20 cellular contexts compared by ENCODE assay signal in the genomic region with DNA sequence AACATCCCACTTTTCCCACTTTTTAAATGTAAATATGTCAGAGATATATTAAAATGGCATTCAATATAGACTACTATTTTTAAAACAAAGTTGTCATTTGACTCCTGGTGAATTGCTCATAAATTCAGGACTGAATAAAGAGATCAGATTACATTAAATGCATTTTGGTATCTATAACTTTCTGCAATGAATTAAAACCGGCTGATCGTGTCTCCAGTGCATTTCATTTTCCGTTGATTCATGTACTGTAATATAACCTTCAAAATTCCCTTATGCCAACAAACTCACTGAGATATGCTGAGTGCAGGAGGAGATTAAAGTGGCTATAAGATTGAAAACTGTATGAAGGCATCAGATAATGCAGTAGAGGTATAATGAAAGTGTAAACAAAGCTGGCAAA.
"Had no signal": no experiment of that assay in that cellular context is flagged by ENCODE, and none has a peak within 500 bp of the region (broad histone marks: within the 10 kb centered on the region; RNA-seq: fewer than 3 reads in every experiment).

No MANE protein-coding gene starts in this region.

- H3K36me3 Mint-ChIP-seq: naive thymus-derived CD4-positive, alpha-beta T cell; stimulated activated naive B cell treated with anti-CD40 and anti-IgM and Interleukin-4, amounts not matched to agents 10 μg/mL and 1 μg/mL and 100 μg/mL, for 72 hours had no signal

- H3K27me3 ChIP-seq: gastrocnemius medialis, heart right ventricle, right lobe of liver, spleen, testis, tibial nerve, upper lobe of right lung, vagina had no signal

- H3K36me3 ChIP-seq: gastrocnemius medialis, heart right ventricle, right lobe of liver, spleen, tibial nerve, upper lobe of right lung, vagina had no signal

- H3K4me3 ChIP-seq: gastrocnemius medialis, heart right ventricle, psoas muscle, right lobe of liver, spleen, testis, tibial nerve, upper lobe of right lung, vagina had no signal

- H3K27ac ChIP-seq: gastrocnemius medialis, heart right ventricle, psoas muscle, right lobe of liver, spleen, testis, tibial nerve, upper lobe of right lung, vagina had no signal

- H3K27ac Mint-ChIP-seq: dendritic cell treated with granulocyte-macrophage colony-stimulating factor and Interleukin-4, amounts not matched to agents 40 ng/mL and 50 ng/mL, for 4 days; naive thymus-derived CD4-positive, alpha-beta T cell; nephron progenitor cell; stimulated activated naive B cell treated with anti-CD40 and anti-IgM and Interleukin-4, amounts not matched to agents 10 μg/mL and 1 μg/mL and 100 μg/mL, for 72 hours; stimulated activated naive CD8-positive, alpha-beta T cell treated with anti-CD3 and anti-CD28 coated beads, Interleukin-15, amount 100 ng/mL, for 72 hours had no signal

- H3K27me3 Mint-ChIP-seq: dendritic cell treated with granulocyte-macrophage colony-stimulating factor and Interleukin-4, amounts not matched to agents 40 ng/mL and 50 ng/mL, for 4 days; stimulated activated naive B cell treated with anti-CD40 and anti-IgM and Interleukin-4, amounts not matched to agents 10 μg/mL and 1 μg/mL and 100 μg/mL, for 72 hours; stimulated activated naive CD8-positive, alpha-beta T cell treated with anti-CD3 and anti-CD28 coated beads, Interleukin-15, amount 100 ng/mL, for 72 hours had no signal

- H3K4me3 Mint-ChIP-seq: dendritic cell treated with granulocyte-macrophage colony-stimulating factor and Interleukin-4, amounts not matched to agents 40 ng/mL and 50 ng/mL, for 4 days; naive thymus-derived CD4-positive, alpha-beta T cell; nephron progenitor cell; stimulated activated naive B cell treated with anti-CD40 and anti-IgM and Interleukin-4, amounts not matched to agents 10 μg/mL and 1 μg/mL and 100 μg/mL, for 72 hours; stimulated activated naive CD8-positive, alpha-beta T cell treated with anti-CD3 and anti-CD28 coated beads, Interleukin-15, amount 100 ng/mL, for 72 hours had no signal

- H3K4me1 ChIP-seq: gastrocnemius medialis, heart right ventricle, psoas muscle, right lobe of liver, spleen, testis, tibial nerve, upper lobe of right lung, vagina had no signal

- DNase-seq: gastrocnemius medialis; heart right ventricle; hypothalamus; kidney glomerular epithelial cell; mesendoderm; naive thymus-derived CD4-positive, alpha-beta T cell; nephron progenitor cell; psoas muscle; right lobe of liver; spleen; stimulated activated CD4-positive, alpha-beta T cell treated with anti-CD3 and anti-CD28 coated beads, Interleukin-15, amount 100 ng/mL, for 24 hours; stimulated activated CD4-positive, alpha-beta T cell treated with anti-CD3 and anti-CD28 coated beads, Interleukin-1b, Interleukin-23, amount 100 ng/mL, for 48 hours; stimulated activated CD4-positive, alpha-beta T cell treated with anti-CD3 and anti-CD28 coated beads, Interleukin-4, amount 100 ng/mL, for 4 hours; stimulated activated naive B cell treated with anti-CD40 and anti-IgM and Interleukin-4, amounts not matched to agents 10 μg/mL and 1 μg/mL and 100 μg/mL, for 72 hours; stimulated activated naive CD8-positive, alpha-beta T cell treated with anti-CD3 and anti-CD28 coated beads, Interleukin-15, amount 100 ng/mL, for 72 hours; testis; upper lobe of right lung had no signal

- H3K9me3 ChIP-seq: gastrocnemius medialis, psoas muscle, testis, upper lobe of right lung, vagina had no signal

- H3K4me1 Mint-ChIP-seq: naive thymus-derived CD4-positive, alpha-beta T cell; nephron progenitor cell; stimulated activated naive B cell treated with anti-CD40 and anti-IgM and Interleukin-4, amounts not matched to agents 10 μg/mL and 1 μg/mL and 100 μg/mL, for 72 hours; stimulated activated naive CD8-positive, alpha-beta T cell treated with anti-CD3 and anti-CD28 coated beads, Interleukin-15, amount 100 ng/mL, for 72 hours had no signal
